ENCODE assay signal across 8 cellular contexts in the genomic region with DNA sequence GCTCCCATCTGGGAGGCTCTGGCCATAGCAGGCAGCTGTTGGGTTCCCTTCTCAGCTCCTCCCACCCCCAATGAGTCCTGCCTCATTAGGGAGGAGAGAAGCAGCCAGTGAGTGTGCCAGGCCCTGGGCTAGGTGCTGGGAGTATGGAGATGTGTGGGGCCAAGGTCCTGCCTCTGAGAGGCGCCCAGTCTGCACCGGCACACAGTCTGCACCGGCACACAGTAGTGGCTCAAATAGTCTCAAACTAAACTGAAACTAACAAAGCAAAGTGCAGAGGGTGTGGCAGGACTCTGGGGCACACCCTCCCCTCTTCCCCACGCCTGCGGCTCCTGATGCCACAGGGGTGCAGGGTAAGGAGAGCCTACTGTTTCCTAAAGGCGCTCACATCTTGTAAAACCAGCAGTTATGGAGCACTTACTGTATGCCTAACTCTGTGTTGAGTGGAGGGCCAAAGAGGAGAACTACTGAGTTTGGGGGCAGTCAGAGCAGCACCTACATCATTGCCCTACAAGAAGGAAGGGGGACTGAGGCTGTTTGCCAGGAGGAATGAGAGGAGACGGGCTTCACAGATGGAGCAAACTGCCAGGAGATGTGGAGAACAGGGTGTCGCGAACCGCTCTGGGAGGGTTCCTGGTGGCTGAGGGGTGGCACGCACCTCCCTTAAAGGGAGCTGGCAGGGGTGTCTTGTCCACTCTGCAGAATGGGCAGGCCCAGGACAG. TPM values are rescaled to one million over a fixed set of nuclear protein-coding genes. Genes with fewer than 3 reads are reported as not detected.
DNase-seq lines count a peak whose midpoint lies in the region; ATAC-seq and TF ChIP-seq lines count a peak whose summit lies in the region.

No MANE protein-coding gene starts in this region.

- no peak for TF ChIP-seq CTCF in type B pancreatic cell (conservative IDR thresholded peaks at IDR 0.05)

- no peaks in the 10 kb centered on the region for H3K9me3 Mint-ChIP-seq in activated naive CD4-positive, alpha-beta T cell treated with anti-CD3 and anti-CD28 coated beads for 36 hours
- H3K9me3 Mint-ChIP-seq in type B pancreatic cell = no peaks in the 10 kb centered on the region

- peak overlapping the region; percentile 40 for H3K27ac Mint-ChIP-seq in activated naive CD4-positive, alpha-beta T cell treated with anti-CD3 and anti-CD28 coated beads for 36 hours
- H3K27ac Mint-ChIP-seq in type B pancreatic cell = peak overlapping the region; percentile 84

- H3K27me3 Mint-ChIP-seq in activated naive CD4-positive, alpha-beta T cell treated with anti-CD3 and anti-CD28 coated beads for 36 hours (ENCODE audit: low read depth) = no peaks in the 10 kb centered on the region
- no peaks in the 10 kb centered on the region for H3K27me3 Mint-ChIP-seq in type B pancreatic cell

- peaks cover 2% of the 10 kb centered on the region for H3K36me3 Mint-ChIP-seq in activated naive CD4-positive, alpha-beta T cell treated with anti-CD3 and anti-CD28 coated beads for 36 hours (ENCODE audit: low read depth)
- no peaks in the 10 kb centered on the region for H3K36me3 Mint-ChIP-seq in type B pancreatic cell

- H3K4me3 Mint-ChIP-seq in activated naive CD4-positive, alpha-beta T cell treated with anti-CD3 and anti-CD28 coated beads for 36 hours = peak overlapping the region; percentile 86
- H3K4me3 Mint-ChIP-seq in type B pancreatic cell = peak overlapping the region; percentile 91

- ATAC-seq in left colon = peak; percentile 63

- intact Hi-C loops in activated naive CD4-positive, alpha-beta T cell treated with anti-CD3 and anti-CD28 coated beads for 36 hours (cut with micrococcal nuclease) = no loop called here
- intact Hi-C loops in left colon (cut with DNase I, micrococcal nuclease) = no loop called here

- DNase-seq in activated naive CD4-positive, alpha-beta T cell treated with Interleukin-2 at 50 U/mL for 16 hours = peak; percentile 33
- no peak for DNase-seq in activated naive CD4-positive, alpha-beta T cell treated with anti-CD3 and anti-CD28 coated beads, Interleukin-2, amount 50 U/mL, for 16 hours
- peak; percentile 45 for DNase-seq in activated naive CD4-positive, alpha-beta T cell treated with anti-CD3 and anti-CD28 coated beads for 36 hours
- DNase-seq in left colon (peak; percentile 78 to 88), type B pancreatic cell (ENCODE audit: extremely low spot score, unreplicated experiment) (no peak), H4 (ENCODE audit: low spot score) (no peak), 8988T (no peak)
- no peak for DNase-seq in stimulated activated CD4-positive, alpha-beta T cell treated with anti-CD3 and anti-CD28 coated beads, Interleukin-2, amount 100 ng/mL, for 48 hours

- peaks cover 73% of the 10 kb centered on the region for H3K4me1 Mint-ChIP-seq in activated naive CD4-positive, alpha-beta T cell treated with anti-CD3 and anti-CD28 coated beads for 36 hours (ENCODE audit: low read depth)
- H3K4me1 Mint-ChIP-seq in type B pancreatic cell (ENCODE audit: unreplicated experiment) = peaks cover 22% of the 10 kb centered on the region

- CTCF ChIA-PET in activated naive CD4-positive, alpha-beta T cell treated with anti-CD3 and anti-CD28 coated beads for 36 hours (lab: Charles Lee) = interaction anchor here (0.9 to 5.7 kb wide), 6 partner anchors 10 to 42 kb away, joined by 3 to 42 read pairs (median 8); partner anchors contain the start of gene GGA1

RNA-seq across cellular contexts. Expression of gene SH3BP1, which starts 1.0 kb away (rescaled TPM):
- 10 to 100 TPM; 45.9 to 51.0 TPM for total RNA-seq in activated naive CD4-positive, alpha-beta T cell treated with anti-CD3 and anti-CD28 coated beads for 36 hours
- total RNA-seq in left colon (100 to 1,000 TPM in 1 of 2 donors, 10 to 100 TPM in 1; 77.4 to 121 TPM), type B pancreatic cell (ENCODE audit: low replicate concordance) (30.0 and 31.1 TPM in 2 replicates)
- total RNA-seq in H4 (2014; rRNA removed; shearing (Covaris generic)) = 6.9 and 14.7 TPM in 2 replicates

RNA-seq across cellular contexts. Expression of gene PDXP, which starts 20.0 kb away (rescaled TPM):
- 10 to 100 TPM; 17.4 to 19.2 TPM for total RNA-seq in activated naive CD4-positive, alpha-beta T cell treated with anti-CD3 and anti-CD28 coated beads for 36 hours
- total RNA-seq in left colon = 10 to 100 TPM; 37.7 to 50.7 TPM
- 15.6 and 30.2 TPM in 2 replicates for total RNA-seq in type B pancreatic cell (ENCODE audit: low replicate concordance)
- 9.0 and 9.3 TPM in 2 replicates for total RNA-seq in H4 (2014; rRNA removed; shearing (Covaris generic))

RNA-seq across cellular contexts. Expression of gene GGA1, which starts 29.9 kb away (rescaled TPM):
- 10 to 100 TPM; 46.1 to 49.1 TPM for total RNA-seq in activated naive CD4-positive, alpha-beta T cell treated with anti-CD3 and anti-CD28 coated beads for 36 hours
- total RNA-seq in left colon (10 to 100 TPM; 56.9 to 73.3 TPM), type B pancreatic cell (ENCODE audit: low replicate concordance) (71.8 and 80.2 TPM in 2 replicates)
- 8.2 and 31.3 TPM in 2 replicates for total RNA-seq in H4 (2014; rRNA removed; shearing (Covaris generic))

RNA-seq across cellular contexts. Expression of gene LGALS1, which starts 36.9 kb away (rescaled TPM):
- total RNA-seq in activated naive CD4-positive, alpha-beta T cell treated with anti-CD3 and anti-CD28 coated beads for 36 hours = 10 to 100 TPM; 62.7 to 70.2 TPM
- total RNA-seq in left colon = 100 to 1,000 TPM in 1 of 2 donors, 10 to 100 TPM in 1; 40.4 to 161 TPM
- 1.8 and 235 TPM in 2 replicates for total RNA-seq in type B pancreatic cell (ENCODE audit: low replicate concordance)
- 1,239 and 1,549 TPM in 2 replicates for total RNA-seq in H4 (2014; rRNA removed; shearing (Covaris generic))

RNA-seq across cellular contexts. Expression of gene NOL12, which starts 47.6 kb away (rescaled TPM):
- total RNA-seq in activated naive CD4-positive, alpha-beta T cell treated with anti-CD3 and anti-CD28 coated beads for 36 hours = 10 to 100 TPM; 26.7 to 30.4 TPM
- total RNA-seq in left colon = 10 to 100 TPM; 30.3 to 38.2 TPM
- 18.5 and 23.9 TPM in 2 replicates for total RNA-seq in type B pancreatic cell (ENCODE audit: low replicate concordance)
- total RNA-seq in H4 (2014; rRNA removed; shearing (Covaris generic)) = 25.7 and 27.3 TPM in 2 replicates

Comparison
In these comparisons a context has a peak if more than half of its experiments do, and no peak if none do; other contexts are left out.
1. DNase-seq: peak in activated naive CD4-positive, alpha-beta T cell treated with Interleukin-2 at 50 U/mL for 16 hours (single experiment), activated naive CD4-positive, alpha-beta T cell treated with anti-CD3 and anti-CD28 coated beads for 36 hours (single experiment) and left colon (2 of 2); none in activated naive CD4-positive, alpha-beta T cell treated with anti-CD3 and anti-CD28 coated beads, Interleukin-2, amount 50 U/mL, for 16 hours (single experiment), type B pancreatic cell (single experiment), stimulated activated CD4-positive, alpha-beta T cell treated with anti-CD3 and anti-CD28 coated beads, Interleukin-2, amount 100 ng/mL, for 48 hours (0 of 2), H4 (single experiment) and 8988T (single experiment).